17 cellular contexts compared by ENCODE assay signal in genomic region chr3:194466761-194467356, GRCh38.
"Had no signal": no experiment of that assay in that cellular context is flagged by ENCODE, and none has a peak within 500 bp of the region (broad histone marks: within the 10 kb centered on the region; RNA-seq: fewer than 3 reads in every experiment).

No MANE protein-coding gene starts in this region.

- H3K9ac ChIP-seq: neural progenitor cell had no signal

- H3K27me3 ChIP-seq: neural progenitor cell, ovary, right lobe of liver, upper lobe of left lung had no signal

- H3K9me3 Mint-ChIP-seq: activated CD4-positive, alpha-beta T cell treated with anti-CD3 and anti-CD28 coated beads, Interleukin-2, amount 10 ng/mL, durations not matched to agents 24 days and 14 days; effector memory CD8-positive, alpha-beta T cell; stimulated activated naive CD8-positive, alpha-beta T cell treated with anti-CD3 and anti-CD28 coated beads, Interleukin-15, Interleukin-2, amounts not matched to agents 100 ng/mL and 50 ng/mL, for 24 hours had no signal

- H3K4me3 Mint-ChIP-seq: neural progenitor cell; stimulated activated naive CD8-positive, alpha-beta T cell treated with anti-CD3 and anti-CD28 coated beads, Interleukin-15, Interleukin-2, amounts not matched to agents 100 ng/mL and 50 ng/mL, for 24 hours had no signal

- H3K9me3 ChIP-seq: ovary, right lobe of liver, upper lobe of left lung had no signal

- DNase-seq: activated CD4-positive, alpha-beta T cell treated with anti-CD3 and anti-CD28 coated beads, Interleukin-2, amount 10 ng/mL, durations not matched to agents 24 days and 14 days; activated CD4-positive, CD25-positive, alpha-beta regulatory T cell; activated effector memory CD4-positive, alpha-beta T cell treated with Interleukin-2 at 50 U/mL for 16 hours; activated naive CD4-positive, alpha-beta T cell treated with anti-CD3 and anti-CD28 coated beads, Interleukin-2, amount 50 U/mL, for 16 hours; activated T-cell treated with anti-CD3 and anti-CD28 coated beads for 4 hours; dermis blood vessel endothelial cell; effector memory CD8-positive, alpha-beta T cell; foreskin melanocyte; head of caudate nucleus; ovary; right lobe of liver; upper lobe of left lung had no signal

- H2AFZ ChIP-seq: neural progenitor cell had no signal

- H3K4me3 ChIP-seq: neural progenitor cell, ovary, right lobe of liver, smooth muscle cell, upper lobe of left lung had no signal

- H3K36me3 ChIP-seq: neural progenitor cell, ovary, right lobe of liver, upper lobe of left lung had no signal

- H3K4me2 ChIP-seq: neural progenitor cell, smooth muscle cell had no signal

- FAIRE-seq: astrocyte had no signal

- H3K27ac Mint-ChIP-seq: activated CD4-positive, alpha-beta T cell treated with anti-CD3 and anti-CD28 coated beads, Interleukin-2, amount 10 ng/mL, durations not matched to agents 24 days and 14 days; neural progenitor cell; stimulated activated naive CD8-positive, alpha-beta T cell treated with anti-CD3 and anti-CD28 coated beads, Interleukin-15, Interleukin-2, amounts not matched to agents 100 ng/mL and 50 ng/mL, for 24 hours had no signal

- H3K27me3 Mint-ChIP-seq: activated CD4-positive, alpha-beta T cell treated with anti-CD3 and anti-CD28 coated beads, Interleukin-2, amount 10 ng/mL, durations not matched to agents 24 days and 14 days; effector memory CD8-positive, alpha-beta T cell; stimulated activated naive CD8-positive, alpha-beta T cell treated with anti-CD3 and anti-CD28 coated beads, Interleukin-15, Interleukin-2, amounts not matched to agents 100 ng/mL and 50 ng/mL, for 24 hours had no signal

- H3K27ac ChIP-seq: epithelial cell of prostate, neural progenitor cell, ovary, right lobe of liver, upper lobe of left lung had no signal

- ATAC-seq: effector memory CD8-positive, alpha-beta T cell had no signal
